In genomic region chr16:57447142-57447962, GRCh38 we compare ENCODE assay signal across 8 cellular contexts. TPM values are rescaled to one million over a fixed set of nuclear protein-coding genes. Genes with fewer than 3 reads are reported as not detected.
DNase-seq lines count a peak whose midpoint lies in the region; ATAC-seq and TF ChIP-seq lines count a peak whose summit lies in the region.

CIAPIN1 (minus strand) TSS chr16:57447385; CDS start chr16:57440928, 6,457 bp downstream.
COQ9 (plus strand) TSS chr16:57447479; CDS start chr16:57447506, 27 bp downstream.

- peak within 1 kb of the TSS; percentile 88 for H3K4me2 ChIP-seq in BLaER1

- peak within 1 kb of the TSS; percentile 92 for H3K27ac Mint-ChIP-seq in activated CD4-positive, alpha-beta T cell treated with anti-CD3 and anti-CD28 coated beads, Interleukin-2, amount 10 ng/mL, durations not matched to agents 24 days and 14 days

- peaks cover 34% of the 10 kb centered on the region for H3K36me3 ChIP-seq in BLaER1
- H3K36me3 ChIP-seq in colonic mucosa = peaks cover 6% of the 10 kb centered on the region

- H3K4me1 Mint-ChIP-seq in activated CD4-positive, alpha-beta T cell treated with anti-CD3 and anti-CD28 coated beads, Interleukin-2, amount 10 ng/mL, durations not matched to agents 24 days and 14 days = peaks cover 24% of the 10 kb centered on the region

- no peaks in the 10 kb centered on the region for H3K27me3 Mint-ChIP-seq in activated CD4-positive, alpha-beta T cell treated with anti-CD3 and anti-CD28 coated beads, Interleukin-2, amount 10 ng/mL, durations not matched to agents 24 days and 14 days

- peaks cover 16% of the 10 kb centered on the region for H3K36me3 Mint-ChIP-seq in activated CD4-positive, alpha-beta T cell treated with anti-CD3 and anti-CD28 coated beads, Interleukin-2, amount 10 ng/mL, durations not matched to agents 24 days and 14 days (ENCODE audit: low read depth)

- peaks cover 5% of the 10 kb centered on the region for H3K9me3 Mint-ChIP-seq in activated CD4-positive, alpha-beta T cell treated with anti-CD3 and anti-CD28 coated beads, Interleukin-2, amount 10 ng/mL, durations not matched to agents 24 days and 14 days

- DNase-seq in NCI-H526 treated with DMSO at 0.1 percent for 48 hours (lab: John Stamatoyannopoulos, UW) (peak; percentile 47), colonic mucosa (peak; percentile 93), left kidney (ENCODE audit: low read depth, low spot score) (peak; percentile 99)
- peak; percentile 98 for DNase-seq in activated CD4-positive, alpha-beta T cell treated with anti-CD3 and anti-CD28 coated beads, Interleukin-2, amount 10 ng/mL, durations not matched to agents 24 days and 14 days
- DNase-seq in stimulated activated CD4-positive, alpha-beta T cell treated with anti-CD3 and anti-CD28 coated beads, Interleukin-1b, Interleukin-23, amount 100 ng/mL, for 48 hours = peak; percentile 93

- peak within 1 kb of the TSS; percentile 97 for H3K9ac ChIP-seq in BLaER1
- peak within 1 kb of the TSS; percentile 96 to 98 for H3K9ac ChIP-seq in colonic mucosa (ENCODE audit: low read depth in 2 of 2, low read length in 2 of 2)

- peak within 1 kb of the TSS; percentile 95 for H3K4me3 Mint-ChIP-seq in activated CD4-positive, alpha-beta T cell treated with anti-CD3 and anti-CD28 coated beads, Interleukin-2, amount 10 ng/mL, durations not matched to agents 24 days and 14 days

- H3K9me3 ChIP-seq in BLaER1 = peaks cover 10% of the 10 kb centered on the region; the same call in 1 of the 2 replicates
- no peaks in the 10 kb centered on the region for H3K9me3 ChIP-seq in colonic mucosa

- peak within 1 kb of the TSS; percentile 94 for H3K4me3 ChIP-seq in BLaER1
- H3K4me3 ChIP-seq in colonic mucosa = peak within 1 kb of the TSS; percentile 63

- TF ChIP-seq CTCF in colonic mucosa (IDR thresholded peaks at IDR 0.05) = no peak

- H3K4me1 ChIP-seq in BLaER1 (peaks cover 28% of the 10 kb centered on the region), colonic mucosa (no peaks in the 10 kb centered on the region)

- no peaks in the 10 kb centered on the region for H3K27me3 ChIP-seq in BLaER1
- H3K27me3 ChIP-seq in colonic mucosa = no peaks in the 10 kb centered on the region

- H3K27ac ChIP-seq in BLaER1 (peak within 1 kb of the TSS; percentile 96), colonic mucosa (peak within 1 kb of the TSS; percentile 39)

- ATAC-seq in GM19324 (IDR thresholded peaks at IDR 0.05; ENCODE audit: low FRiP score, unreplicated experiment) (peak; percentile 97), HG03460 (IDR thresholded peaks at IDR 0.05; ENCODE audit: unreplicated experiment) (peak; percentile 97)

- intact Hi-C loops in activated CD4-positive, alpha-beta T cell treated with anti-CD3 and anti-CD28 coated beads, Interleukin-2, amount 10 ng/mL, durations not matched to agents 24 days and 14 days (cut with micrococcal nuclease) = loop anchor here (1.0 to 2.0 kb wide), 5 partner anchors 15 to 261 kb away; partner anchors contain the start of genes POLR2C, PSME3IP1 and RSPRY1
- intact Hi-C loops in colonic mucosa (cut with DNase I) = no loop called here

- peaks cover 13% of the 10 kb centered on the region; the same call in 1 of the 2 replicates for H4K20me1 ChIP-seq in BLaER1

RNA-seq across cellular contexts. Expression of gene CIAPIN1, which starts in this region (rescaled TPM):
- 85.4 TPM in 2 replicates for total RNA-seq in activated CD4-positive, alpha-beta T cell treated with anti-CD3 and anti-CD28 coated beads, Interleukin-2, amount 10 ng/mL, durations not matched to agents 24 days and 14 days
- 10 to 100 TPM; 54.9 to 67.4 TPM for total RNA-seq in colonic mucosa

RNA-seq across cellular contexts. Expression of gene COQ9, which starts in this region (rescaled TPM):
- total RNA-seq in activated CD4-positive, alpha-beta T cell treated with anti-CD3 and anti-CD28 coated beads, Interleukin-2, amount 10 ng/mL, durations not matched to agents 24 days and 14 days = 55.2 and 56.7 TPM in 2 replicates
- 100 to 1,000 TPM; 104 to 125 TPM for total RNA-seq in colonic mucosa

Comparison
In these comparisons a context has a peak if more than half of its experiments do, and no peak if none do; other contexts are left out.
1. Peak in every context shown above with its lines: DNase-seq, ATAC-seq, H3K4me3 ChIP-seq and H3K27ac ChIP-seq.
2. DNase-seq: peak in every context shown above with its lines; median percentile 99 in left kidney; 98 in activated CD4-positive, alpha-beta T cell treated with anti-CD3 and anti-CD28 coated beads, Interleukin-2, amount 10 ng/mL, durations not matched to agents 24 days and 14 days; 93 in colonic mucosa; 93 in stimulated activated CD4-positive, alpha-beta T cell treated with anti-CD3 and anti-CD28 coated beads, Interleukin-1b, Interleukin-23, amount 100 ng/mL, for 48 hours; 47 in NCI-H526 treated with DMSO at 0.1 percent for 48 hours.